Comparison of ENCODE assay signal across 19 cellular contexts in genomic region chr4:189800545-189801088, GRCh38.
A peak's percentile ranks its signal among the peaks of the same experiment; 100 is the strongest.
DNase-seq lines count a peak whose midpoint lies in the region; ATAC-seq and TF ChIP-seq lines count a peak whose summit lies in the region.
"Had no signal": no experiment of that assay in that cellular context is flagged by ENCODE, and none has a peak within 500 bp of the region (broad histone marks: within the 10 kb centered on the region; RNA-seq: fewer than 3 reads in every experiment).

No MANE protein-coding gene starts in this region.

- DNase-seq in activated CD4-positive, alpha-beta T cell treated with anti-CD3 and anti-CD28 coated beads for 36 hours = no peak
- no peak for DNase-seq in activated CD4-positive, alpha-beta T cell treated with anti-CD3 and anti-CD28 coated beads, Interleukin-2, amount 10 ng/mL, durations not matched to agents 7 days and 5 days
- DNase-seq in activated T-cell treated with anti-CD3 and anti-CD28 coated beads, Interleukin-2, amount 50 U/mL, for 4 hours = no peak
- DNase-seq in activated T-cell treated with anti-CD3 and anti-CD28 coated beads for 4 hours (no peak), psoas muscle (no peak)
- DNase-seq in stimulated activated effector memory CD8-positive, alpha-beta T cell treated with anti-CD3 and anti-CD28 coated beads, Interleukin-12 subunit alpha, Interleukin-12 subunit beta, amount 100 ng/mL, for 72 hours (ENCODE audit: low spot score in 2 of 2) = no peak
- DNase-seq: AML-193; Caco-2; Calu3; CD4-positive, alpha-beta T cell; CD8-positive, alpha-beta T cell; DMS79 treated with DMSO at 0.1 percent for 48 hours; GF-D8 had no signal

- H3K9me3 Mint-ChIP-seq in activated CD4-positive, alpha-beta T cell treated with anti-CD3 and anti-CD28 coated beads for 36 hours (ENCODE audit: low read depth) = no peaks in the 10 kb centered on the region
- peaks cover 7% of the 10 kb centered on the region for H3K9me3 Mint-ChIP-seq in activated CD4-positive, alpha-beta T cell treated with anti-CD3 and anti-CD28 coated beads, Interleukin-2, amount 10 ng/mL, durations not matched to agents 7 days and 5 days
- peaks cover 7% of the 10 kb centered on the region for H3K9me3 Mint-ChIP-seq in activated T-cell treated with anti-CD3 and anti-CD28 coated beads, Interleukin-2, amount 50 U/mL, for 4 hours
- H3K9me3 Mint-ChIP-seq in activated T-helper 17 cell treated with anti-CD3 and anti-CD28 coated beads, Interleukin-2, amount 50 U/mL, for 72 hours = no peaks in the 10 kb centered on the region
- H3K9me3 Mint-ChIP-seq in stimulated activated effector memory CD8-positive, alpha-beta T cell treated with anti-CD3 and anti-CD28 coated beads, Interleukin-12 subunit alpha, Interleukin-12 subunit beta, amount 100 ng/mL, for 72 hours = peaks cover 6% of the 10 kb centered on the region
- H3K9me3 Mint-ChIP-seq: CD4-positive, alpha-beta T cell had no signal

- ATAC-seq in activated CD4-positive, alpha-beta T cell treated with anti-CD3 and anti-CD28 coated beads for 36 hours = peak; percentile 78
- peak; percentile 40 to 41 for ATAC-seq in activated T-cell treated with anti-CD3 and anti-CD28 coated beads, Interleukin-2, amount 50 U/mL, for 4 hours
- ATAC-seq in activated T-helper 17 cell treated with anti-CD3 and anti-CD28 coated beads, Interleukin-2, amount 50 U/mL, for 72 hours (replicated peaks) = peak; percentile 82
- peak; percentile 36 for ATAC-seq in stimulated activated effector memory CD8-positive, alpha-beta T cell treated with anti-CD3 and anti-CD28 coated beads, Interleukin-12 subunit alpha, Interleukin-12 subunit beta, amount 100 ng/mL, for 72 hours
- ATAC-seq in psoas muscle = no peak
- ATAC-seq: A549; CD8-positive, alpha-beta T cell had no signal

- no peak overlapping the region for H3K27ac ChIP-seq in psoas muscle
- H3K27ac ChIP-seq: 22Rv1; A549; BLaER1 treated with 17β-estradiol and CSF1 and Interleukin-3, amounts not matched to agents 10 nM and 100 nM; C4-2B had no signal

- H3K27me3 ChIP-seq in psoas muscle (ENCODE audit: insufficient read depth in 3 of 3, low read length in 2 of 3) = no peaks in the 10 kb centered on the region
- H3K27me3 ChIP-seq: BLaER1 treated with 17β-estradiol and CSF1 and Interleukin-3, amounts not matched to agents 10 nM and 100 nM had no signal

- no peak overlapping the region for H3K4me3 Mint-ChIP-seq in activated CD4-positive, alpha-beta T cell treated with anti-CD3 and anti-CD28 coated beads for 36 hours
- no peak overlapping the region for H3K4me3 Mint-ChIP-seq in activated CD4-positive, alpha-beta T cell treated with anti-CD3 and anti-CD28 coated beads, Interleukin-2, amount 10 ng/mL, durations not matched to agents 7 days and 5 days
- no peak overlapping the region for H3K4me3 Mint-ChIP-seq in activated T-cell treated with anti-CD3 and anti-CD28 coated beads, Interleukin-2, amount 50 U/mL, for 4 hours
- H3K4me3 Mint-ChIP-seq in activated T-helper 17 cell treated with anti-CD3 and anti-CD28 coated beads, Interleukin-2, amount 50 U/mL, for 72 hours = no peak overlapping the region
- H3K4me3 Mint-ChIP-seq in stimulated activated effector memory CD8-positive, alpha-beta T cell treated with anti-CD3 and anti-CD28 coated beads, Interleukin-12 subunit alpha, Interleukin-12 subunit beta, amount 100 ng/mL, for 72 hours = no peak overlapping the region
- H3K4me3 Mint-ChIP-seq: B cell; CD4-positive, alpha-beta T cell; CD8-positive, alpha-beta T cell had no signal

- H3K36me3 Mint-ChIP-seq in activated CD4-positive, alpha-beta T cell treated with anti-CD3 and anti-CD28 coated beads for 36 hours (ENCODE audit: low read depth) = no peaks in the 10 kb centered on the region
- no peaks in the 10 kb centered on the region for H3K36me3 Mint-ChIP-seq in activated CD4-positive, alpha-beta T cell treated with anti-CD3 and anti-CD28 coated beads, Interleukin-2, amount 10 ng/mL, durations not matched to agents 7 days and 5 days (ENCODE audit: low read depth)
- no peaks in the 10 kb centered on the region for H3K36me3 Mint-ChIP-seq in activated T-cell treated with anti-CD3 and anti-CD28 coated beads, Interleukin-2, amount 50 U/mL, for 4 hours (ENCODE audit: insufficient read depth)
- H3K36me3 Mint-ChIP-seq in activated T-helper 17 cell treated with anti-CD3 and anti-CD28 coated beads, Interleukin-2, amount 50 U/mL, for 72 hours (ENCODE audit: low read depth) = no peaks in the 10 kb centered on the region
- H3K36me3 Mint-ChIP-seq in stimulated activated effector memory CD8-positive, alpha-beta T cell treated with anti-CD3 and anti-CD28 coated beads, Interleukin-12 subunit alpha, Interleukin-12 subunit beta, amount 100 ng/mL, for 72 hours = no peaks in the 10 kb centered on the region
- H3K36me3 Mint-ChIP-seq: CD8-positive, alpha-beta T cell had no signal

- intact Hi-C loops in activated CD4-positive, alpha-beta T cell treated with anti-CD3 and anti-CD28 coated beads for 36 hours (cut with DNase I, micrococcal nuclease) = no loop called here
- intact Hi-C loops in psoas muscle (cut with DNase I) = no loop called here

- POLR2A ChIA-PET in activated CD4-positive, alpha-beta T cell treated with anti-CD3 and anti-CD28 coated beads for 36 hours (lab: Charles Lee) = no interaction called here
- POLR2A ChIA-PET in activated CD4-positive, alpha-beta T cell treated with anti-CD3 and anti-CD28 coated beads, Interleukin-2, amount 10 ng/mL, durations not matched to agents 7 days and 5 days (lab: Charles Lee) = interaction anchor here (0.7 kb wide), 1 partner anchor 1161 kb away, joined by 3 read pairs; no protein-coding TSS in a partner anchor

- peaks cover 5% of the 10 kb centered on the region for H3K4me1 Mint-ChIP-seq in activated CD4-positive, alpha-beta T cell treated with anti-CD3 and anti-CD28 coated beads for 36 hours
- no peaks in the 10 kb centered on the region for H3K4me1 Mint-ChIP-seq in activated CD4-positive, alpha-beta T cell treated with anti-CD3 and anti-CD28 coated beads, Interleukin-2, amount 10 ng/mL, durations not matched to agents 7 days and 5 days
- H3K4me1 Mint-ChIP-seq in activated T-cell treated with anti-CD3 and anti-CD28 coated beads, Interleukin-2, amount 50 U/mL, for 4 hours (ENCODE audit: low read depth) = no peaks in the 10 kb centered on the region
- no peaks in the 10 kb centered on the region for H3K4me1 Mint-ChIP-seq in activated T-helper 17 cell treated with anti-CD3 and anti-CD28 coated beads, Interleukin-2, amount 50 U/mL, for 72 hours
- no peaks in the 10 kb centered on the region for H3K4me1 Mint-ChIP-seq in stimulated activated effector memory CD8-positive, alpha-beta T cell treated with anti-CD3 and anti-CD28 coated beads, Interleukin-12 subunit alpha, Interleukin-12 subunit beta, amount 100 ng/mL, for 72 hours
- H3K4me1 Mint-ChIP-seq: B cell had no signal

- H3K9me3 ChIP-seq in psoas muscle = no peaks in the 10 kb centered on the region
- H3K9me3 ChIP-seq: A549, Caco-2 had no signal

- 88 to 92% (median 89%) methylated on average over 5 of the region's 5 CpGs for WGBS in psoas muscle, 3 donors

- CTCF ChIA-PET in activated CD4-positive, alpha-beta T cell treated with anti-CD3 and anti-CD28 coated beads for 36 hours (lab: Charles Lee) = no interaction called here
- CTCF ChIA-PET in activated CD4-positive, alpha-beta T cell treated with anti-CD3 and anti-CD28 coated beads, Interleukin-2, amount 10 ng/mL, durations not matched to agents 7 days and 5 days (lab: Charles Lee) = interaction anchor here (1.6 to 1.9 kb wide), 2 partner anchors 7 to 17 kb away, joined by 5 to 6 read pairs; no protein-coding TSS in a partner anchor

- H3K27me3 Mint-ChIP-seq in activated CD4-positive, alpha-beta T cell treated with anti-CD3 and anti-CD28 coated beads for 36 hours = peaks cover 5% of the 10 kb centered on the region
- no peaks in the 10 kb centered on the region for H3K27me3 Mint-ChIP-seq in activated CD4-positive, alpha-beta T cell treated with anti-CD3 and anti-CD28 coated beads, Interleukin-2, amount 10 ng/mL, durations not matched to agents 7 days and 5 days
- no peaks in the 10 kb centered on the region for H3K27me3 Mint-ChIP-seq in activated T-cell treated with anti-CD3 and anti-CD28 coated beads, Interleukin-2, amount 50 U/mL, for 4 hours (ENCODE audit: low read depth)
- peaks cover 3% of the 10 kb centered on the region for H3K27me3 Mint-ChIP-seq in activated T-helper 17 cell treated with anti-CD3 and anti-CD28 coated beads, Interleukin-2, amount 50 U/mL, for 72 hours
- H3K27me3 Mint-ChIP-seq: B cell; CD4-positive, alpha-beta T cell had no signal

- H3K4me1 ChIP-seq in psoas muscle = no peaks in the 10 kb centered on the region
- H3K4me1 ChIP-seq: A549; BLaER1 treated with 17β-estradiol and CSF1 and Interleukin-3, amounts not matched to agents 10 nM and 100 nM; Caco-2 had no signal

- no peak for TF ChIP-seq CTCF in psoas muscle (IDR thresholded peaks at IDR 0.05)

- no peak overlapping the region for H3K27ac Mint-ChIP-seq in activated CD4-positive, alpha-beta T cell treated with anti-CD3 and anti-CD28 coated beads for 36 hours
- no peak overlapping the region for H3K27ac Mint-ChIP-seq in activated CD4-positive, alpha-beta T cell treated with anti-CD3 and anti-CD28 coated beads, Interleukin-2, amount 10 ng/mL, durations not matched to agents 7 days and 5 days
- no peak overlapping the region for H3K27ac Mint-ChIP-seq in activated T-helper 17 cell treated with anti-CD3 and anti-CD28 coated beads, Interleukin-2, amount 50 U/mL, for 72 hours
- H3K27ac Mint-ChIP-seq in stimulated activated effector memory CD8-positive, alpha-beta T cell treated with anti-CD3 and anti-CD28 coated beads, Interleukin-12 subunit alpha, Interleukin-12 subunit beta, amount 100 ng/mL, for 72 hours = no peak overlapping the region
- H3K27ac Mint-ChIP-seq: B cell; CD4-positive, alpha-beta T cell; CD8-positive, alpha-beta T cell had no signal

- H3K4me3 ChIP-seq in psoas muscle = no peak overlapping the region
- H3K4me3 ChIP-seq: A549; BLaER1 treated with 17β-estradiol and CSF1 and Interleukin-3, amounts not matched to agents 10 nM and 100 nM had no signal

- no peaks in the 10 kb centered on the region for H3K36me3 ChIP-seq in psoas muscle (ENCODE audit: insufficient read depth in 1 of 2, low read depth in 1 of 2)
- H3K36me3 ChIP-seq: BLaER1 treated with 17β-estradiol and CSF1 and Interleukin-3, amounts not matched to agents 10 nM and 100 nM had no signal

Comparison
In these comparisons a context has a peak if more than half of its experiments do, and no peak if none do; other contexts are left out.
1. ATAC-seq: peak in activated CD4-positive, alpha-beta T cell treated with anti-CD3 and anti-CD28 coated beads for 36 hours (single experiment), activated T-cell treated with anti-CD3 and anti-CD28 coated beads, Interleukin-2, amount 50 U/mL, for 4 hours (2 of 2), activated T-helper 17 cell treated with anti-CD3 and anti-CD28 coated beads, Interleukin-2, amount 50 U/mL, for 72 hours (single experiment) and stimulated activated effector memory CD8-positive, alpha-beta T cell treated with anti-CD3 and anti-CD28 coated beads, Interleukin-12 subunit alpha, Interleukin-12 subunit beta, amount 100 ng/mL, for 72 hours (single experiment); none in psoas muscle (0 of 4).